ENCODE assay signal across 12 cellular contexts in the genomic region with DNA sequence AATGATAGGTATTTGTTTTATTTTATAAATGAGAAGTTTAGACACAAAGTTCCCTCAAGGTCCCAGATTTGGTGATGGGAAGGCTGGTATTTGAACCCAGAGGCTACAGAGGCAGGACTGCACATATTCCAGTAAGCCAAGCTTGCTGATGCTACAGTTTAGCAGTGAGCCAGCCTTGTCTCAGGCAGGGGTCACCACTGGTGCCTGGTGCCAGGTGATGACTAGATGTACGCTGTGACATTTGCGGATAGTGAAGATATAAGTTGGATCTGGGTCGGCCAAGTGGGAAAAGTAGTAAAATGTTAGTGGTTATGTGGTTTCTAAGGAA.
DNase-seq lines count a peak whose midpoint lies in the region; ATAC-seq and TF ChIP-seq lines count a peak whose summit lies in the region.
"Had no signal": no experiment of that assay in that cellular context is flagged by ENCODE, and none has a peak within 500 bp of the region (broad histone marks: within the 10 kb centered on the region; RNA-seq: fewer than 3 reads in every experiment).

No MANE protein-coding gene starts in this region.

- RAD21 ChIA-PET in HCT116 (lab: Charles Lee; ENCODE audit: low non-redundant PET in 1 of 2, low total read pairs in 2 of 2, uncharacterized antibody in 2 of 2, unreplicated experiment in 2 of 2) = no interaction called here

- H3K36me3 Mint-ChIP-seq in CD4-positive, CD25-positive, alpha-beta regulatory T cell = peaks cover under 1% of the 10 kb centered on the region

- peak overlapping the region; percentile 17 for H3K4me3 ChIP-seq in CD4-positive, CD25-positive, alpha-beta regulatory T cell (ENCODE audit: low read depth, low read length)
- H3K4me3 ChIP-seq in HCT116 (replicated peaks in 1 of 2; ENCODE audit: low read depth in 1 of 2, low read length in 2 of 2) = no peak overlapping the region
- no peak overlapping the region for H3K4me3 ChIP-seq in parathyroid adenoma (ENCODE audit: low read depth, low read length)
- H3K4me3 ChIP-seq: K562 had no signal

- no peaks in the 10 kb centered on the region for H3K9me2 ChIP-seq in HCT116 (ENCODE audit: insufficient read depth)

- H3K9ac ChIP-seq in HCT116 (ENCODE audit: low read length) (no peak overlapping the region), parathyroid adenoma (no peak overlapping the region)

- no peak for TF ChIP-seq POLR2A in HCT116 (IDR thresholded peaks at IDR 0.05; ENCODE audit: borderline replicate concordance, extremely low read depth, insufficient read depth, insufficient read length)

- POLR2A ChIA-PET in HCT116 (lab: Charles Lee) = no interaction called here

- H3K4me1 Mint-ChIP-seq in CD4-positive, CD25-positive, alpha-beta regulatory T cell = peaks cover 8 to 45% (median 25%) of the 10 kb centered on the region in 4 donors

- H3K27me3 ChIP-seq in CD4-positive, CD25-positive, alpha-beta regulatory T cell (ENCODE audit: control insufficient read depth, insufficient read depth, low read length) = no peaks in the 10 kb centered on the region
- H3K27me3 ChIP-seq in HCT116 (ENCODE audit: insufficient read depth, low read length) (no peaks in the 10 kb centered on the region), parathyroid adenoma (ENCODE audit: control insufficient read depth, insufficient read depth, low read length) (no peaks in the 10 kb centered on the region)

- intact Hi-C loops in HCT116 (cut with micrococcal nuclease) = no loop called here

- H3K4me2 ChIP-seq in HCT116 (ENCODE audit: low read length) (peak overlapping the region; percentile 25), parathyroid adenoma (ENCODE audit: low read length) (peak overlapping the region; percentile 1)

- no peaks in the 10 kb centered on the region for H3K36me3 ChIP-seq in CD4-positive, CD25-positive, alpha-beta regulatory T cell (ENCODE audit: control insufficient read depth, insufficient read depth, low read length)
- H3K36me3 ChIP-seq in HCT116 (ENCODE audit: control insufficient read depth in 1 of 2, insufficient read depth in 2 of 2, low read length in 2 of 2) = no peaks in the 10 kb centered on the region
- no peaks in the 10 kb centered on the region for H3K36me3 ChIP-seq in parathyroid adenoma (ENCODE audit: control insufficient read depth, insufficient read depth, low read length)

- no peaks in the 10 kb centered on the region for H3K9me3 ChIP-seq in CD4-positive, CD25-positive, alpha-beta regulatory T cell (ENCODE audit: control insufficient read depth in 2 of 2, low read length in 2 of 2)
- H3K9me3 ChIP-seq in HCT116 (ENCODE audit: control insufficient read depth in 1 of 2, insufficient read depth in 1 of 2, low read depth in 1 of 2, low read length in 2 of 2) = no peaks in the 10 kb centered on the region
- H3K9me3 ChIP-seq in parathyroid adenoma (ENCODE audit: control insufficient read depth, low read length) = no peaks in the 10 kb centered on the region

- no peaks in the 10 kb centered on the region for H3K27me3 Mint-ChIP-seq in CD4-positive, CD25-positive, alpha-beta regulatory T cell

- H3K4me3 Mint-ChIP-seq in CD4-positive, CD25-positive, alpha-beta regulatory T cell = peak overlapping the region in 2 of 4 donors; percentile 76 to 85

- no TSS peak for BruUV-seq in HCT116 (replicated peaks; lab: Mats Ljungman, UMichigan)

- H3K27ac Mint-ChIP-seq in CD4-positive, CD25-positive, alpha-beta regulatory T cell = peak overlapping the region; percentile 89 to 98 (median 98)

- H4K20me1 ChIP-seq in HCT116 (ENCODE audit: insufficient read depth) = no peaks in the 10 kb centered on the region

- H3K27ac ChIP-seq in CD4-positive, CD25-positive, alpha-beta regulatory T cell (ENCODE audit: insufficient read depth, low read length, poor library complexity, severe bottlenecking) = peak overlapping the region; percentile 63
- H3K27ac ChIP-seq in HCT116 (ENCODE audit: low read depth, low read length) (0 out of 2 replicates have a peak overlapping the region, but pooled peaks have one; percentile 44), epithelial cell of prostate (peak overlapping the region; percentile 79), parathyroid adenoma (peak overlapping the region; percentile 98)

- ATAC-seq in CD4-positive, CD25-positive, alpha-beta regulatory T cell (ENCODE audit: low read depth in 2 of 2) = no peak
- no peak for ATAC-seq in HCT116
- no peak for ATAC-seq in GM18873 (IDR thresholded peaks at IDR 0.05; ENCODE audit: low FRiP score, unreplicated experiment)
- ATAC-seq: left colon had no signal

- no peak for TF ChIP-seq RAD21 in HCT116 (IDR thresholded peaks at IDR 0.05; ENCODE audit: low read depth)

- peaks cover 0 to 5% (median 0%) of the 10 kb centered on the region in 7 donors for H3K9me3 Mint-ChIP-seq in CD4-positive, CD25-positive, alpha-beta regulatory T cell

- peaks cover 16% of the 10 kb centered on the region for H3K4me1 ChIP-seq in CD4-positive, CD25-positive, alpha-beta regulatory T cell (ENCODE audit: control insufficient read depth, insufficient read depth, low read length, poor library complexity, severe bottlenecking)
- H3K4me1 ChIP-seq in HCT116 (ENCODE audit: control insufficient read depth in 1 of 2, insufficient read depth in 2 of 2, low read length in 2 of 2) (peaks cover 66 to 76% of the 10 kb centered on the region in 2 experiments), parathyroid adenoma (peaks cover 65% of the 10 kb centered on the region)

- DNase-seq in CD4-positive, CD25-positive, alpha-beta regulatory T cell = no peak
- DNase-seq in HCT116 (ENCODE audit: low read depth, low spot score) (no peak), epithelial cell of prostate (ENCODE audit: low read depth, low spot score) (no peak), nucleus accumbens (lab: John Stamatoyannopoulos, UW) (no peak), NCI-H1694 treated with DMSO at 0.1 percent for 48 hours (lab: John Stamatoyannopoulos, UW) (no peak)
- DNase-seq: activated CD8-positive, alpha-beta memory T cell treated with anti-CD3 and anti-CD28 coated beads, Interleukin-2, amount 50 U/mL, for 48 hours; left colon; NCI-H1694; SIG-M5 had no signal

- no peak for TF ChIP-seq CTCF in HCT116 (IDR thresholded peaks at IDR 0.05 in 2 of 3, conservative IDR thresholded peaks at IDR 0.05 in 1 of 3; ENCODE audit: borderline replicate concordance in 1 of 3, insufficient read depth in 1 of 3, low read depth in 2 of 3, low read length in 2 of 3)
- TF ChIP-seq CTCF in parathyroid adenoma (IDR thresholded peaks at IDR 0.05) = no peak

- CTCF ChIA-PET in HCT116 (lab: Charles Lee) = no interaction called here

- H3K79me2 ChIP-seq in HCT116 (ENCODE audit: insufficient read depth, low read length) = no peaks in the 10 kb centered on the region; the same call in 1 of the 2 replicates
- H3K79me2 ChIP-seq in parathyroid adenoma = no peaks in the 10 kb centered on the region

- no peak overlapping the region for H2AFZ ChIP-seq in HCT116 (ENCODE audit: low read depth, low read length, poor library complexity, severe bottlenecking)
- peak overlapping the region; percentile 51 for H2AFZ ChIP-seq in parathyroid adenoma

TF ChIP-seq in HCT116, 20 proteins besides CTCF, POLR2A, EP300 and RAD21:
- TF ChIP-seq, protein P1, sequence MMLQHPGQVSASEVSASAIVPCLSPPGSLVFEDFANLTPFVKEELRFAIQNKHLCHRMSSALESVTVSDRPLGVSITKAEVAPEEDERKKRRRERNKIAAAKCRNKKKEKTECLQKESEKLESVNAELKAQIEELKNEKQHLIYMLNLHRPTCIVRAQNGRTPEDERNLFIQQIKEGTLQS (IDR thresholded peaks at IDR 0.05) = no peak
- no peak for TF ChIP-seq CEBPB (IDR thresholded peaks at IDR 0.05; ENCODE audit: low read depth)
- TF ChIP-seq, protein P2, sequence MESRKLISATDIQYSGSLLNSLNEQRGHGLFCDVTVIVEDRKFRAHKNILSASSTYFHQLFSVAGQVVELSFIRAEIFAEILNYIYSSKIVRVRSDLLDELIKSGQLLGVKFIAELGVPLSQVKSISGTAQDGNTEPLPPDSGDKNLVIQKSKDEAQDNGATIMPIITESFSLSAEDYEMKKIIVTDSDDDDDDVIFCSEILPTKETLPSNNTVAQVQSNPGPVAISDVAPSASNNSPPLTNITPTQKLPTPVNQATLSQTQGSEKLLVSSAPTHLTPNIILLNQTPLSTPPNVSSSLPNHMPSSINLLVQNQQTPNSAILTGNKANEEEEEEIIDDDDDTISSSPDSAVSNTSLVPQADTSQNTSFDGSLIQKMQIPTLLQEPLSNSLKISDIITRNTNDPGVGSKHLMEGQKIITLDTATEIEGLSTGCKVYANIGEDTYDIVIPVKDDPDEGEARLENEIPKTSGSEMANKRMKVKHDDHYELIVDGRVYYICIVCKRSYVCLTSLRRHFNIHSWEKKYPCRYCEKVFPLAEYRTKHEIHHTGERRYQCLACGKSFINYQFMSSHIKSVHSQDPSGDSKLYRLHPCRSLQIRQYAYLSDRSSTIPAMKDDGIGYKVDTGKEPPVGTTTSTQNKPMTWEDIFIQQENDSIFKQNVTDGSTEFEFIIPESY (IDR thresholded peaks at IDR 0.05; ENCODE audit: extremely low read depth, insufficient replicate concordance, low read length) = no peak
- TF ChIP-seq, protein P3, sequence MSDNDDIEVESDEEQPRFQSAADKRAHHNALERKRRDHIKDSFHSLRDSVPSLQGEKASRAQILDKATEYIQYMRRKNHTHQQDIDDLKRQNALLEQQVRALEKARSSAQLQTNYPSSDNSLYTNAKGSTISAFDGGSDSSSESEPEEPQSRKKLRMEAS (IDR thresholded peaks at IDR 0.05) = no peak

Comparison
In these comparisons a context has a peak if more than half of its experiments do, and no peak if none do; other contexts are left out.
1. H3K27ac ChIP-seq: peak in every context shown above with its lines; median percentile 98 in parathyroid adenoma; 79 in epithelial cell of prostate; 63 in CD4-positive, CD25-positive, alpha-beta regulatory T cell; 44 in HCT116.